Comparison of ENCODE assay signal across 17 cellular contexts in the genomic region with DNA sequence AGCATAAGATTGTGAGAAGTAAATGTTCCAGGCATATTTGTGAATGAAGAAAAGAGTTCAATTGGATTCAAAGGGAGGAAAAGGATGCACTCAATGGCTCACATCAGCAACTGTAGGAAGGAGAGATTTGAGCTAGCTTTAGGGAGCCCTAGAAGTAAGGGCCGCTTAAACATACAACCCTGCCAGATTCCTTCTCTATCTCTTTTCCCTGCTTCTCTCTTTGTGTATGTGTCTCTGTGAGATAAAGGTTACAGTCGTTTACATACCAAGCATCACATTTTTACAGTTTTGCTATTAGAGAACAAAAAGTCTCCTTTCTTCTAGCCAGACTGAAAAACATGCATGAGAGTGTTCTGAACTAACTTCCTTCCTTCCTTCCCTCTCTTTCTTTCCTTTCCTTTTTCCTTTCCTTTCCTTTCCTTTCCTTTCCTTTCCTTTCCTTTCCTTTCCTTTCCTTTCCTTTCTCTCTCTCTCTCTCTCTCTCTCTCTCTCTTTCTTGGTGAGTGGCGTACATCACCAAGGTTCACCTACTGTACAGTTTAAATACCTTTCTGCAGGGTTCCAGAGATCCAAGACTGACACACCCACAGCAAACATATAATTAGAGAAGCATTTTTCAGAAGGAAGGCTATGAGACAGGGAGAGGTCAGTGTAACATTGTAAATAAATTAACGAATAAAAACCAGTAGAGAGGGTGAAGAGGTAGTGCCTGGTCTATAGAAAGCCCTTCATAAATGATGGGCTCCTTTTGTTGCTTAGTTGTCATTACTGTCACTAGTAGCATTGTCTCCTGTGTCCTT.
DNase-seq lines count a peak whose midpoint lies in the region; ATAC-seq, FAIRE-seq and TF ChIP-seq lines count a peak whose summit lies in the region.
"Had no signal": no experiment of that assay in that cellular context is flagged by ENCODE, and none has a peak within 500 bp of the region (broad histone marks: within the 10 kb centered on the region; RNA-seq: fewer than 3 reads in every experiment).

No MANE protein-coding gene starts in this region.

- no peaks in the 10 kb centered on the region for H3K4me1 Mint-ChIP-seq in activated naive CD8-positive, alpha-beta T cell treated with anti-CD3 and anti-CD28 coated beads, Interleukin-2, amount 50 U/mL, for 24 hours
- H3K4me1 Mint-ChIP-seq: CD8-positive, alpha-beta memory T cell had no signal

- peaks cover 5% of the 10 kb centered on the region for H3K4me1 ChIP-seq in left ventricle myocardium inferior
- H3K4me1 ChIP-seq in kidney (ENCODE audit: control insufficient read depth in 1 of 2, insufficient read depth in 1 of 2, low read depth in 1 of 2, low read length in 2 of 2): no peaks in the 10 kb centered on the region

- H3K9me3 ChIP-seq in left ventricle myocardium inferior (replicated peaks): no peaks in the 10 kb centered on the region
- H3K9me3 ChIP-seq in kidney (ENCODE audit: control insufficient read depth in 1 of 2, low read length in 2 of 2): no peaks in the 10 kb centered on the region
- H3K9me3 ChIP-seq: SK-N-SH had no signal

- ATAC-seq in activated naive CD8-positive, alpha-beta T cell treated with anti-CD3 and anti-CD28 coated beads, Interleukin-2, amount 50 U/mL, for 24 hours: no peak
- ATAC-seq: Panc1 had no signal

- H3K4me3 ChIP-seq in left ventricle myocardium inferior: no peak overlapping the region
- H3K4me3 ChIP-seq in kidney (ENCODE audit: low read length in 2 of 2): no peak overlapping the region

- DNase-seq in LoVo (ENCODE audit: low spot score): peak; percentile 28
- peak; percentile 79 for DNase-seq in NCI-H748 (lab: John Stamatoyannopoulos, UW; ENCODE audit: unreplicated experiment)
- DNase-seq in erythroblast (lab: John Stamatoyannopoulos, UW): peak; percentile 54 to 72
- no peak for DNase-seq in RPMI8226
- no peak for DNase-seq in left ventricle myocardium inferior
- no peak for DNase-seq in activated naive CD8-positive, alpha-beta T cell treated with anti-CD3 and anti-CD28 coated beads, Interleukin-2, amount 50 U/mL, for 24 hours
- no peak for DNase-seq in kidney
- DNase-seq: CD8-positive, alpha-beta memory T cell; H7; MM.1S; NCI-H1105 treated with DMSO at 0.1 percent for 48 hours; NCI-H2029; NCI-H526 treated with DMSO at 0.1 percent for 48 hours; Right ventricle myocardium superior; SK-N-SH had no signal

- no peaks in the 10 kb centered on the region for H3K9me3 Mint-ChIP-seq in activated naive CD8-positive, alpha-beta T cell treated with anti-CD3 and anti-CD28 coated beads, Interleukin-2, amount 50 U/mL, for 24 hours

- H3K36me3 ChIP-seq in left ventricle myocardium inferior (no peaks in the 10 kb centered on the region), kidney (ENCODE audit: control insufficient read depth in 1 of 2, insufficient read depth in 2 of 2, low read length in 2 of 2) (no peaks in the 10 kb centered on the region)

- no peaks in the 10 kb centered on the region for H3K36me3 Mint-ChIP-seq in activated naive CD8-positive, alpha-beta T cell treated with anti-CD3 and anti-CD28 coated beads, Interleukin-2, amount 50 U/mL, for 24 hours (ENCODE audit: low read depth)
- H3K36me3 Mint-ChIP-seq: CD8-positive, alpha-beta memory T cell had no signal

- no peaks in the 10 kb centered on the region for H3K27me3 ChIP-seq in left ventricle myocardium inferior (ENCODE audit: low read depth)

- no peak for FAIRE-seq in kidney (lab: Jason Lieb, UNC)

- TF ChIP-seq CTCF in left ventricle myocardium inferior (IDR thresholded peaks at IDR 0.05; ENCODE audit: borderline replicate concordance): no peak
- no peak for TF ChIP-seq CTCF in kidney (IDR thresholded peaks at IDR 0.05; ENCODE audit: borderline replicate concordance, extremely low read depth, insufficient read depth)

- no peak overlapping the region for H3K4me3 Mint-ChIP-seq in activated naive CD8-positive, alpha-beta T cell treated with anti-CD3 and anti-CD28 coated beads, Interleukin-2, amount 50 U/mL, for 24 hours
- H3K4me3 Mint-ChIP-seq: CD8-positive, alpha-beta memory T cell had no signal

- H3K9ac ChIP-seq in kidney (ENCODE audit: low read length in 2 of 2): no peak overlapping the region
- H3K9ac ChIP-seq: KMS-11, SK-N-SH had no signal

- no peak overlapping the region for H3K27ac Mint-ChIP-seq in activated naive CD8-positive, alpha-beta T cell treated with anti-CD3 and anti-CD28 coated beads, Interleukin-2, amount 50 U/mL, for 24 hours
- H3K27ac Mint-ChIP-seq: CD8-positive, alpha-beta memory T cell had no signal

- H3K27me3 Mint-ChIP-seq in activated naive CD8-positive, alpha-beta T cell treated with anti-CD3 and anti-CD28 coated beads, Interleukin-2, amount 50 U/mL, for 24 hours: peaks cover 1% of the 10 kb centered on the region

- no peak for TF ChIP-seq POLR2A in erythroblast (IDR thresholded peaks at IDR 0.05; ENCODE audit: low read length)

- H3K27ac ChIP-seq in left ventricle myocardium inferior (replicated peaks) (no peak overlapping the region), kidney (ENCODE audit: low read depth in 2 of 2, low read length in 2 of 2) (no peak overlapping the region)
- H3K27ac ChIP-seq: KMS-11 had no signal

- intact Hi-C loops in left ventricle myocardium inferior (cut with micrococcal nuclease) (no loop called here), kidney (cut with DNase I) (no loop called here)

Comparison
In these comparisons a context has a peak if more than half of its experiments do, and no peak if none do; other contexts are left out.
1. DNase-seq: peak in LoVo (single experiment), NCI-H748 (single experiment) and erythroblast (2 of 2); none in RPMI8226 (single experiment), left ventricle myocardium inferior (single experiment), activated naive CD8-positive, alpha-beta T cell treated with anti-CD3 and anti-CD28 coated beads, Interleukin-2, amount 50 U/mL, for 24 hours (single experiment) and kidney (single experiment).